Comparison of ENCODE assay signal across 15 cellular contexts in genomic region chr4:75494563-75494962, GRCh38. TPM values are rescaled to one million over a fixed set of nuclear protein-coding genes. Genes with fewer than 3 reads are reported as not detected.
DNase-seq lines count a peak whose midpoint lies in the region; ATAC-seq, FAIRE-seq and TF ChIP-seq lines count a peak whose summit lies in the region.
"Had no signal": no experiment of that assay in that cellular context is flagged by ENCODE, and none has a peak within 500 bp of the region (broad histone marks: within the 10 kb centered on the region; RNA-seq: fewer than 3 reads in every experiment).

No MANE protein-coding gene starts in this region.

- intact Hi-C loops in body of pancreas (cut with DNase I) (no loop called here), kidney (cut with DNase I) (no loop called here)

- peaks cover 11% of the 10 kb centered on the region for H3K36me3 Mint-ChIP-seq in glutamatergic neuron (ENCODE audit: unreplicated experiment)

- H3K27me3 Mint-ChIP-seq in glutamatergic neuron (ENCODE audit: unreplicated experiment), result no peaks in the 10 kb centered on the region
- H3K27me3 Mint-ChIP-seq: CD4-positive, alpha-beta memory T cell; stimulated activated naive B cell treated with anti-CD40 and anti-IgM and Interleukin-4, amounts not matched to agents 10 μg/mL and 1 μg/mL and 100 μg/mL, for 72 hours had no signal

- DNase-seq in ACHN (peak; percentile 17), body of pancreas (no peak), kidney (no peak), germinal center (ENCODE audit: low spot score) (no peak), NCI-H82 treated with DMSO at 0.1 percent for 48 hours (lab: John Stamatoyannopoulos, UW; ENCODE audit: unreplicated experiment) (no peak), glutamatergic neuron (no peak)
- DNase-seq: activated CD4-positive, alpha-beta T cell treated with anti-CD3 and anti-CD28 coated beads for 4 hours; activated naive CD4-positive, alpha-beta T cell treated with anti-CD3 and anti-CD28 coated beads for 36 hours; CD4-positive, alpha-beta memory T cell; mesendoderm; NCI-H1694; stimulated activated naive B cell treated with anti-CD40 and anti-IgM and Interleukin-4, amounts not matched to agents 10 μg/mL and 1 μg/mL and 100 μg/mL, for 72 hours had no signal

- H3K9ac ChIP-seq in kidney (ENCODE audit: low read length in 2 of 2), result no peak overlapping the region

- H3K4me1 ChIP-seq in body of pancreas (no peaks in the 10 kb centered on the region), kidney (ENCODE audit: control insufficient read depth in 1 of 2, insufficient read depth in 1 of 2, low read depth in 1 of 2, low read length in 2 of 2) (no peaks in the 10 kb centered on the region)

- no peaks in the 10 kb centered on the region for H3K4me1 Mint-ChIP-seq in glutamatergic neuron (ENCODE audit: low read depth, unreplicated experiment)

- H3K36me3 ChIP-seq in body of pancreas (replicated peaks in 1 of 2; ENCODE audit: insufficient read depth in 1 of 2, low read depth in 2 of 2) (peaks cover 3 to 4% of the 10 kb centered on the region in 2 donors), kidney (ENCODE audit: control insufficient read depth in 1 of 2, insufficient read depth in 2 of 2, low read length in 2 of 2) (peaks cover 7 to 23% of the 10 kb centered on the region in 2 donors)

- peak; percentile 56 for ATAC-seq in HG02973 (IDR thresholded peaks at IDR 0.05; ENCODE audit: unreplicated experiment)
- ATAC-seq in body of pancreas, result peak; percentile 56
- no peak for ATAC-seq in GM21717 (IDR thresholded peaks at IDR 0.05; ENCODE audit: unreplicated experiment)
- ATAC-seq: stimulated activated naive B cell treated with anti-CD40 and anti-IgM and Interleukin-4, amounts not matched to agents 10 μg/mL and 1 μg/mL and 100 μg/mL, for 72 hours had no signal

- in situ Hi-C loops in ACHN (cut with HindIII; ENCODE audit: low pct_ligation_motif_present, low pct_unique_long_range_greater_than_20kb, low sequenced_read_pairs), result no loop called here

- WGBS in body of pancreas, 2 donors, result 25 to 30% methylated on average over 1 of the region's 1 CpG

- TF ChIP-seq CTCF in body of pancreas (IDR thresholded peaks at IDR 0.05) (no peak), kidney (IDR thresholded peaks at IDR 0.05; ENCODE audit: borderline replicate concordance, extremely low read depth, insufficient read depth) (no peak), glutamatergic neuron (IDR thresholded peaks at IDR 0.05; ENCODE audit: partially characterized antibody, unreplicated experiment) (no peak)

- H3K27me3 ChIP-seq in body of pancreas, result no peaks in the 10 kb centered on the region

- H3K27ac Mint-ChIP-seq in glutamatergic neuron (ENCODE audit: unreplicated experiment), result no peak overlapping the region
- H3K27ac Mint-ChIP-seq: stimulated activated naive B cell treated with anti-CD40 and anti-IgM and Interleukin-4, amounts not matched to agents 10 μg/mL and 1 μg/mL and 100 μg/mL, for 72 hours had no signal

- no peak overlapping the region for H3K4me3 Mint-ChIP-seq in glutamatergic neuron (ENCODE audit: unreplicated experiment)
- H3K4me3 Mint-ChIP-seq: activated naive CD4-positive, alpha-beta T cell treated with anti-CD3 and anti-CD28 coated beads for 36 hours; CD4-positive, alpha-beta memory T cell; stimulated activated naive B cell treated with anti-CD40 and anti-IgM and Interleukin-4, amounts not matched to agents 10 μg/mL and 1 μg/mL and 100 μg/mL, for 72 hours had no signal

- H3K9me3 ChIP-seq in body of pancreas (no peaks in the 10 kb centered on the region), kidney (ENCODE audit: control insufficient read depth in 1 of 2, low read length in 2 of 2) (no peaks in the 10 kb centered on the region)

- H3K9me3 Mint-ChIP-seq in glutamatergic neuron (ENCODE audit: unreplicated experiment), result no peaks in the 10 kb centered on the region
- H3K9me3 Mint-ChIP-seq: activated naive CD4-positive, alpha-beta T cell treated with anti-CD3 and anti-CD28 coated beads for 36 hours; CD4-positive, alpha-beta memory T cell had no signal

- no peak overlapping the region for H3K27ac ChIP-seq in body of pancreas
- no peak overlapping the region for H3K27ac ChIP-seq in kidney (ENCODE audit: low read depth in 2 of 2, low read length in 2 of 2)

- no peak for TF ChIP-seq POLR2A in body of pancreas (IDR thresholded peaks at IDR 0.05)

- H3K4me3 ChIP-seq in body of pancreas (no peak overlapping the region), kidney (ENCODE audit: low read length in 2 of 2) (no peak overlapping the region)

- peak; percentile 60 for FAIRE-seq in kidney (lab: Jason Lieb, UNC)
- FAIRE-seq: GM18507 had no signal

RNA-seq across cellular contexts. Expression of gene RCHY1, which starts 19.6 kb away (rescaled TPM):
- total RNA-seq in body of pancreas, result 10 to 100 TPM; 20.0 to 22.4 TPM
- 40.2 TPM for total RNA-seq in kidney
- 27.8 TPM for polyA plus RNA-seq in kidney (ENCODE audit: insufficient read depth, low read depth, low replicate concordance)
- total RNA-seq in glutamatergic neuron (ENCODE audit: unreplicated experiment), result 21.5 TPM

RNA-seq across cellular contexts. Expression of gene THAP6, which starts 19.7 kb away (rescaled TPM):
- total RNA-seq in body of pancreas, result 10 to 100 TPM; 15.8 to 21.8 TPM
- total RNA-seq in kidney, result 22.1 TPM
- 6.4 TPM for polyA plus RNA-seq in kidney (ENCODE audit: insufficient read depth, low read depth, low replicate concordance)
- total RNA-seq in glutamatergic neuron (ENCODE audit: unreplicated experiment), result 31.0 TPM
